8 cellular contexts compared by ENCODE assay signal in the genomic region with DNA sequence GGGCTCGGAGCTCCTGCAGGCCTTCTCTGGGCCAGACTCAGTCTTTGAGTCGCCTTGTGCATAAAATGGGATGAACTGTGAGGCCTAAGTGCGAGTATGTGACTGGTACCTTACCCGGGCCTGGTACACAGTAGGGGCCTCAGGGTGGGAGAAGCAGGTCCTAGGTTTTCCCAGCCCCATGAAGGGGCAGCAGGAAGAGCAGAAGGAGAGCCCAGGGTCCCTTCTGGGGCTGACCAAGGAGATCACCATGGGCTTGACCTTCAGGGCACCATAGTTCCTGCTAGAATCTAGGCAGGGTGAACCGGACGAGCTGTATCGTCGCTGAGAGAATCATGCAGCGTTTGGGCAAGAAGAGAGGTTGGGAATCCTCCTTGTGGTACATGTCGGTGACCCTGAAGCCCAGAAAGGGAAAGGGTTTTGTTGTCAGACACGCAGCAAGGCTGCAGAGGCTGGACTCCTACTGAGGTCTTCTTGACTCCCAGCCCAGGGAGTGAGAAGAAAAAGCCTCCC. TPM values are rescaled to one million over a fixed set of nuclear protein-coding genes. Genes with fewer than 3 reads are reported as not detected.
DNase-seq lines count a peak whose midpoint lies in the region; ATAC-seq and TF ChIP-seq lines count a peak whose summit lies in the region.

No MANE protein-coding gene starts in this region.

- peaks cover 3% of the 10 kb centered on the region for H3K27me3 Mint-ChIP-seq in brain

- CTCF ChIA-PET in AG04450 (lab: Charles Lee) = no interaction called here

- H3K4me1 Mint-ChIP-seq in brain = peaks cover 51% of the 10 kb centered on the region

- H3K9me3 Mint-ChIP-seq in brain = peaks cover 0 to under 1% (median 0%) of the 10 kb centered on the region in 5 experiments

- no peaks in the 10 kb centered on the region; the same call in 1 of the 2 replicates for H3K9me3 ChIP-seq in AG04450 (ENCODE audit: control insufficient read depth, insufficient read depth, low read length)
- H3K9me3 ChIP-seq in mucosa of stomach (ENCODE audit: control insufficient read depth, low read length) = no peaks in the 10 kb centered on the region

- H3K4me1 ChIP-seq in mucosa of stomach (ENCODE audit: control insufficient read depth, insufficient read depth, low read length) = peaks cover 43% of the 10 kb centered on the region

- H3K36me3 ChIP-seq in mucosa of stomach (ENCODE audit: control insufficient read depth, insufficient read depth, low read length) = peaks cover 13% of the 10 kb centered on the region

- TF ChIP-seq CTCF in AG04450 (IDR thresholded peaks at IDR 0.05; ENCODE audit: low read depth, low read length) (no peak), brain (conservative IDR thresholded peaks at IDR 0.05) (no peak)

- H3K27me3 ChIP-seq in AG04450 (ENCODE audit: control insufficient read depth, insufficient read depth, low read length) (no peaks in the 10 kb centered on the region), mucosa of stomach (ENCODE audit: control insufficient read depth, insufficient read depth, low read length) (no peaks in the 10 kb centered on the region)

- peak overlapping the region; percentile 86 for H3K4me3 ChIP-seq in AG04450 (ENCODE audit: low read depth, low read length)
- no peak overlapping the region for H3K4me3 ChIP-seq in mucosa of stomach (ENCODE audit: low read length)

- TF ChIP-seq POLR2A in erythroblast (IDR thresholded peaks at IDR 0.05; ENCODE audit: low read length) = no peak

- H3K36me3 Mint-ChIP-seq in brain = peaks cover 25% of the 10 kb centered on the region

- peak overlapping the region; percentile 73 to 79 (median 77) for H3K4me3 Mint-ChIP-seq in brain

- ATAC-seq in HG03095 (IDR thresholded peaks at IDR 0.05; ENCODE audit: unreplicated experiment) = peak; percentile 23

- DNase-seq in AG04450 (ENCODE audit: low read depth, low spot score) (no peak), kidney tubule cell (ENCODE audit: low spot score) (no peak), NOMO-1 treated with dmso at 0.1 percent for 144 hours (lab: John Stamatoyannopoulos, UW; ENCODE audit: unreplicated experiment) (no peak), erythroblast (lab: John Stamatoyannopoulos, UW) (no peak)
- DNase-seq in effector CD8-positive, alpha-beta T cell (lab: John Stamatoyannopoulos, UW) = no peak

- peak overlapping the region; percentile 89 for H3K9ac ChIP-seq in mucosa of stomach (ENCODE audit: low read length)

- POLR2A ChIA-PET in AG04450 (lab: Yijun Ruan, JAX) = interaction anchor here (0.7 to 2.3 kb wide), 3 partner anchors 12 to 29 kb away, joined by 5 to 12 read pairs (median 6); a partner anchor contains a TSS

- peak overlapping the region; percentile 57 to 96 (median 80) for H3K27ac Mint-ChIP-seq in brain

- peak overlapping the region; percentile 47 for H3K27ac ChIP-seq in AG04450 (ENCODE audit: low read depth, low read length)

RNA-seq across cellular contexts. Expression of a gene that starts 0.4 kb away (rescaled TPM):
- 33.4 and 36.0 TPM in 2 replicates for polyA plus RNA-seq in AG04450 (2011; rRNA removed)
- 58.1 and 68.2 TPM in 2 replicates for polyA minus RNA-seq in AG04450 (2011; rRNA and poly(A)+ RNA removed)
- polyA plus RNA-seq in brain (ENCODE audit: insufficient read depth, low read depth, low replicate concordance) = 8.0 TPM

RNA-seq across cellular contexts. Expression of a gene that starts 28.6 kb away (rescaled TPM):
- 90.9 and 102 TPM in 2 replicates for polyA plus RNA-seq in AG04450 (2011; rRNA removed)
- 39.4 and 45.6 TPM in 2 replicates for polyA minus RNA-seq in AG04450 (2011; rRNA and poly(A)+ RNA removed)
- polyA plus RNA-seq in brain (ENCODE audit: insufficient read depth, low read depth, low replicate concordance) = 221 TPM

RNA-seq across cellular contexts. Expression of a gene that starts 45.8 kb away (rescaled TPM):
- polyA plus RNA-seq in AG04450 (2011; rRNA removed) (not detected in 2 replicates), brain (ENCODE audit: insufficient read depth, low read depth, low replicate concordance) (not detected)
- polyA minus RNA-seq in AG04450 (2011; rRNA and poly(A)+ RNA removed) = not detected in 2 replicates
